8 cellular contexts compared by ENCODE assay signal in genomic region chr12:111410229-111411186, GRCh38. TPM values are rescaled to one million over a fixed set of nuclear protein-coding genes. Genes with fewer than 3 reads are reported as not detected.
DNase-seq lines count a peak whose midpoint lies in the region; ATAC-seq lines count a peak whose summit lies in the region.

No MANE protein-coding gene starts in this region.

- H3K27ac ChIP-seq in esophagus (ENCODE audit: low read depth in 2 of 2, low read length in 1 of 2), result peak overlapping the region; percentile 62 to 71

- 71 to 73% methylated on average over 16 of the region's 16 CpGs for WGBS in esophagus, 2 donors

- peaks cover 0 to under 1% of the 10 kb centered on the region in 2 donors for H3K9me3 ChIP-seq in esophagus (ENCODE audit: control insufficient read depth in 2 of 2, insufficient read depth in 1 of 2, low read depth in 1 of 2, low read length in 1 of 2)

- intact Hi-C loops in sciatic nerve (cut with DNase I), result no loop called here

- in situ Hi-C loops in SK-MEL-5 (cut with HindIII; ENCODE audit: low pct_unique_long_range_greater_than_20kb, low sequenced_read_pairs), result no loop called here

- H3K36me3 ChIP-seq in esophagus (ENCODE audit: control insufficient read depth in 2 of 2, insufficient read depth in 2 of 2, low read length in 1 of 2), result no peaks in the 10 kb centered on the region

- H3K27me3 ChIP-seq in esophagus (ENCODE audit: control insufficient read depth in 1 of 2, insufficient read depth in 2 of 2, low read length in 2 of 2), result peaks cover 0 to under 1% of the 10 kb centered on the region in 2 donors

- peak; percentile 27 for DNase-seq in SK-MEL-5 (ENCODE audit: low read depth, low spot score)
- no peak for DNase-seq in sciatic nerve (ENCODE audit: low spot score)
- DNase-seq in GM03348 (ENCODE audit: low spot score), result no peak
- no peak for DNase-seq in NCI-H1105 (lab: John Stamatoyannopoulos, UW)

- peaks cover 3 to 7% of the 10 kb centered on the region in 2 donors for H3K4me1 ChIP-seq in esophagus (ENCODE audit: control insufficient read depth in 2 of 2, insufficient read depth in 2 of 2, low read length in 1 of 2)

- H3K4me3 ChIP-seq in GM08714 (ENCODE audit: low read length) (peak overlapping the region; percentile 86; the same call in 1 of the 2 replicates), esophagus (ENCODE audit: low read depth in 1 of 2, low read length in 2 of 2) (no peak overlapping the region)

- peak; percentile 0 for ATAC-seq in sciatic nerve
- no peak for ATAC-seq in GM19023 (IDR thresholded peaks at IDR 0.05; ENCODE audit: unreplicated experiment)
- ATAC-seq in GM18502 (IDR thresholded peaks at IDR 0.05; ENCODE audit: poor library complexity, unreplicated experiment), result no peak

RNA-seq across cellular contexts. Expression of gene SH2B3, which starts 4.8 kb away (rescaled TPM):
- 55.2 and 57.1 TPM in 2 replicates for total RNA-seq in SK-MEL-5 (2014; rRNA removed; shearing (Covaris generic))
- polyA plus RNA-seq in SK-MEL-5 (2015; cell fraction: cytosol; rRNA removed), result 98.7 and 159 TPM in 2 replicates
- 49.0 and 63.7 TPM in 2 replicates for polyA plus RNA-seq in SK-MEL-5 (2015; cell fraction: nucleus; rRNA removed)
- 1 to 10 TPM in 1 of 2 donors, under 1 TPM in 1; 0.79 to 1.8 TPM for polyA plus RNA-seq in esophagus
- 27.5 TPM for total RNA-seq in sciatic nerve

RNA-seq across cellular contexts. Expression of gene PHETA1, which starts 41.6 kb away (rescaled TPM):
- 3.7 and 5.0 TPM in 2 replicates for total RNA-seq in SK-MEL-5 (2014; rRNA removed; shearing (Covaris generic))
- polyA plus RNA-seq in SK-MEL-5 (2015; cell fraction: cytosol; rRNA removed), result 11.7 and 15.4 TPM in 2 replicates
- 6.6 and 9.7 TPM in 2 replicates for polyA plus RNA-seq in SK-MEL-5 (2015; cell fraction: nucleus; rRNA removed)
- 10 to 100 TPM in 1 of 2 donors, 1 to 10 TPM in 1; 9.0 to 10.0 TPM for polyA plus RNA-seq in esophagus
- total RNA-seq in sciatic nerve, result 12.0 TPM
